ENCODE assay signal across 28 cellular contexts in the genomic region with DNA sequence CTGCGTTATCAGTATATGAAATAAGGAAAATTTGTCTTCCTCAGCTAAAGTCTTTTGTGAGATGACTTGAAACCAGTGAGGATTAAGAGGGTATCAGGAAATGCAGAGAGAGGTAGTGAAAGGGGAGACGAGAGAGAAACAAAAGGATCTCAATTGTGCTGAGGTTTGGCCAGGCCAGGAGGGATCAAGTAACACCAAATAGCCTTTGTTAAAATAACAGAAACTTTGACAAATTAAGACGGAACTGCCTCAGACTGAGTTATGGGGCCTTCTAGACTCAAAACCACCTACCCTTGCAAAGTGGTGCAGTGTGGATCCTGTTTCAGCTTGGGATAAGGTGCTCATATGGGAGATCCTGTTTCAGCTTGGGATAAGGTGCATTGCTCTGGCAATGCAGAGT.
"Had no signal": no experiment of that assay in that cellular context is flagged by ENCODE, and none has a peak within 500 bp of the region (broad histone marks: within the 10 kb centered on the region; RNA-seq: fewer than 3 reads in every experiment).

No MANE protein-coding gene starts in this region.

- H2AFZ ChIP-seq: hepatocyte had no signal

- H3K9me3 ChIP-seq: gastroesophageal sphincter, lower lobe of right lung, neutrophil, ovary, thoracic aorta had no signal

- H3K27me3 Mint-ChIP-seq: activated CD4-positive, alpha-beta memory T cell treated with anti-CD3 and anti-CD28 coated beads, Interleukin-2, amount 10 ng/mL, durations not matched to agents 7 days and 5 days; activated CD4-positive, alpha-beta T cell treated with anti-CD3 and anti-CD28 coated beads, Interleukin-2, amount 10 ng/mL, durations not matched to agents 7 days and 5 days; activated naive CD8-positive, alpha-beta T cell treated with anti-CD3 and anti-CD28 coated beads, Interleukin-2, amount 10 ng/mL, durations not matched to agents 7 days and 5 days; activated T-cell treated with anti-CD3 and anti-CD28 coated beads, Interleukin-2, amount 50 U/mL, for 24 hours; stimulated activated naive CD8-positive, alpha-beta T cell treated with anti-CD3 and anti-CD28 coated beads, Interleukin-15, Interleukin-2, amounts not matched to agents 100 ng/mL and 50 ng/mL, for 24 hours had no signal

- DNase-seq: activated CD4-positive, alpha-beta memory T cell treated with anti-CD3 and anti-CD28 coated beads, Interleukin-2, amount 10 ng/mL, durations not matched to agents 7 days and 5 days; activated CD4-positive, alpha-beta T cell treated with anti-CD3 and anti-CD28 coated beads, Interleukin-2, amount 10 ng/mL, durations not matched to agents 7 days and 5 days; activated CD4-positive, CD25-positive, alpha-beta regulatory T cell treated with anti-CD3 and anti-CD28 coated beads, Interleukin-2, amount 50 U/mL, for 72 hours; activated CD8-positive, alpha-beta memory T cell treated with anti-CD3 and anti-CD28 coated beads, Interleukin-2, amount 50 U/mL, for 48 hours; activated gamma-delta T cell; activated naive CD4-positive, alpha-beta T cell treated with anti-CD3 and anti-CD28 coated beads, Interleukin-2, amount 10 ng/mL, durations not matched to agents 7 days and 5 days; activated naive CD8-positive, alpha-beta T cell treated with anti-CD3 and anti-CD28 coated beads, Interleukin-2, amount 10 ng/mL, durations not matched to agents 7 days and 5 days; activated T-cell treated with anti-CD3 and anti-CD28 coated beads, Interleukin-2, amount 50 U/mL, for 24 hours; brain microvascular endothelial cell; effector memory CD8-positive, alpha-beta T cell; lower lobe of right lung; mesendoderm; natural killer cell; ovary; stimulated activated CD4-positive, alpha-beta T cell treated with anti-CD3 and anti-CD28 coated beads, Interleukin-12 subunit alpha, Interleukin-12 subunit beta, amount 100 ng/mL, for 4 hours; stimulated activated CD4-positive, alpha-beta T cell treated with anti-CD3 and anti-CD28 coated beads, Interleukin-4, amount 100 ng/mL, for 1 hour; T-helper 9 cell had no signal

- H3K4me3 Mint-ChIP-seq: activated CD4-positive, alpha-beta memory T cell treated with anti-CD3 and anti-CD28 coated beads, Interleukin-2, amount 10 ng/mL, durations not matched to agents 7 days and 5 days; activated CD4-positive, alpha-beta T cell treated with anti-CD3 and anti-CD28 coated beads, Interleukin-2, amount 10 ng/mL, durations not matched to agents 7 days and 5 days; activated naive CD4-positive, alpha-beta T cell treated with anti-CD3 and anti-CD28 coated beads, Interleukin-2, amount 10 ng/mL, durations not matched to agents 7 days and 5 days; activated naive CD8-positive, alpha-beta T cell treated with anti-CD3 and anti-CD28 coated beads, Interleukin-2, amount 10 ng/mL, durations not matched to agents 7 days and 5 days; activated T-cell treated with anti-CD3 and anti-CD28 coated beads, Interleukin-2, amount 50 U/mL, for 24 hours; effector memory CD8-positive, alpha-beta T cell; natural killer cell; stimulated activated naive CD8-positive, alpha-beta T cell treated with anti-CD3 and anti-CD28 coated beads, Interleukin-15, Interleukin-2, amounts not matched to agents 100 ng/mL and 50 ng/mL, for 24 hours had no signal

- H3K36me3 ChIP-seq: brain microvascular endothelial cell, gastroesophageal sphincter, lower lobe of right lung, neutrophil, ovary, thoracic aorta had no signal

- H3K27me3 ChIP-seq: brain microvascular endothelial cell, gastroesophageal sphincter, hepatocyte, neutrophil, ovary had no signal

- H3K4me1 ChIP-seq: gastroesophageal sphincter, lower lobe of right lung had no signal

- H3K9me3 Mint-ChIP-seq: activated CD4-positive, alpha-beta memory T cell treated with anti-CD3 and anti-CD28 coated beads, Interleukin-2, amount 10 ng/mL, durations not matched to agents 7 days and 5 days; activated CD4-positive, alpha-beta T cell treated with anti-CD3 and anti-CD28 coated beads, Interleukin-2, amount 10 ng/mL, durations not matched to agents 7 days and 5 days; activated naive CD4-positive, alpha-beta T cell treated with anti-CD3 and anti-CD28 coated beads, Interleukin-2, amount 10 ng/mL, durations not matched to agents 7 days and 5 days; activated naive CD8-positive, alpha-beta T cell treated with anti-CD3 and anti-CD28 coated beads, Interleukin-2, amount 10 ng/mL, durations not matched to agents 7 days and 5 days; activated T-cell treated with anti-CD3 and anti-CD28 coated beads, Interleukin-2, amount 50 U/mL, for 24 hours; effector memory CD8-positive, alpha-beta T cell; natural killer cell; stimulated activated naive CD8-positive, alpha-beta T cell treated with anti-CD3 and anti-CD28 coated beads, Interleukin-15, Interleukin-2, amounts not matched to agents 100 ng/mL and 50 ng/mL, for 24 hours had no signal

- H3K4me3 ChIP-seq: coronary artery, gastroesophageal sphincter, hepatocyte, lower lobe of right lung, ovary, skin epidermis, thoracic aorta had no signal

- H3K79me2 ChIP-seq: hepatocyte had no signal

- H3K4me1 Mint-ChIP-seq: activated CD4-positive, alpha-beta memory T cell treated with anti-CD3 and anti-CD28 coated beads, Interleukin-2, amount 10 ng/mL, durations not matched to agents 7 days and 5 days; activated CD4-positive, alpha-beta T cell treated with anti-CD3 and anti-CD28 coated beads, Interleukin-2, amount 10 ng/mL, durations not matched to agents 7 days and 5 days; activated naive CD4-positive, alpha-beta T cell treated with anti-CD3 and anti-CD28 coated beads, Interleukin-2, amount 10 ng/mL, durations not matched to agents 7 days and 5 days; activated naive CD8-positive, alpha-beta T cell treated with anti-CD3 and anti-CD28 coated beads, Interleukin-2, amount 10 ng/mL, durations not matched to agents 7 days and 5 days; natural killer cell had no signal

- H3K36me3 Mint-ChIP-seq: activated naive CD4-positive, alpha-beta T cell treated with anti-CD3 and anti-CD28 coated beads, Interleukin-2, amount 10 ng/mL, durations not matched to agents 7 days and 5 days; activated naive CD8-positive, alpha-beta T cell treated with anti-CD3 and anti-CD28 coated beads, Interleukin-2, amount 10 ng/mL, durations not matched to agents 7 days and 5 days; natural killer cell had no signal

- ATAC-seq: effector memory CD8-positive, alpha-beta T cell; gastroesophageal sphincter; left lobe of liver; lower lobe of right lung; natural killer cell; sciatic nerve had no signal

- H3K4me2 ChIP-seq: hepatocyte had no signal

- H3K27ac Mint-ChIP-seq: activated CD4-positive, alpha-beta memory T cell treated with anti-CD3 and anti-CD28 coated beads, Interleukin-2, amount 10 ng/mL, durations not matched to agents 7 days and 5 days; activated CD4-positive, alpha-beta T cell treated with anti-CD3 and anti-CD28 coated beads, Interleukin-2, amount 10 ng/mL, durations not matched to agents 7 days and 5 days; activated naive CD4-positive, alpha-beta T cell treated with anti-CD3 and anti-CD28 coated beads, Interleukin-2, amount 10 ng/mL, durations not matched to agents 7 days and 5 days; activated naive CD8-positive, alpha-beta T cell treated with anti-CD3 and anti-CD28 coated beads, Interleukin-2, amount 10 ng/mL, durations not matched to agents 7 days and 5 days; activated T-cell treated with anti-CD3 and anti-CD28 coated beads, Interleukin-2, amount 50 U/mL, for 24 hours; effector memory CD8-positive, alpha-beta T cell; natural killer cell; progenitor cell of endocrine pancreas; stimulated activated naive CD8-positive, alpha-beta T cell treated with anti-CD3 and anti-CD28 coated beads, Interleukin-15, Interleukin-2, amounts not matched to agents 100 ng/mL and 50 ng/mL, for 24 hours had no signal

- H3K27ac ChIP-seq: brain microvascular endothelial cell, coronary artery, gastroesophageal sphincter, lower lobe of right lung, neutrophil, ovary, skin epidermis, thoracic aorta, VCaP had no signal
